Comparison of ENCODE assay signal across 14 cellular contexts in genomic region chr6:158591134-158591809, GRCh38.
"Had no signal": no experiment of that assay in that cellular context is flagged by ENCODE, and none has a peak within 500 bp of the region (broad histone marks: within the 10 kb centered on the region; RNA-seq: fewer than 3 reads in every experiment).

No MANE protein-coding gene starts in this region.

- H3K9me3 ChIP-seq: colonic mucosa, prostate gland, suprapubic skin had no signal

- FAIRE-seq: small intestine, TTC549 had no signal

- H3K27ac ChIP-seq: colonic mucosa, prostate gland, suprapubic skin had no signal

- DNase-seq: activated B cell treated with CpG ODN at 0.5 μM for 24 hours; activated CD4-positive, alpha-beta T cell treated with anti-CD3 and anti-CD28 coated beads, Interleukin-2, amount 10 ng/mL, durations not matched to agents 24 days and 14 days; activated effector memory CD4-positive, alpha-beta T cell treated with anti-CD3 and anti-CD28 coated beads, Interleukin-2, amount 50 U/mL, for 16 hours; colonic mucosa; foreskin fibroblast; mesendoderm; right cardiac atrium; small intestine; stimulated activated CD4-positive, alpha-beta T cell treated with anti-CD3 and anti-CD28 coated beads, Interleukin-4, amount 100 ng/mL, for 4 hours; stimulated activated CD8-positive, alpha-beta memory T cell treated with anti-CD3 and anti-CD28 coated beads, Interleukin-4, amount 100 ng/mL, for 48 hours; trophoblast cell had no signal

- H3K27me3 ChIP-seq: colonic mucosa, suprapubic skin had no signal

- H3K4me1 ChIP-seq: colonic mucosa, prostate gland, suprapubic skin had no signal

- H3K4me3 ChIP-seq: colonic mucosa, prostate gland, suprapubic skin had no signal

- ATAC-seq: right cardiac atrium had no signal
